Comparison of ENCODE assay signal across 20 cellular contexts in genomic region chr3:57764794-57765193, GRCh38.
"Had no signal": no experiment of that assay in that cellular context is flagged by ENCODE, and none has a peak within 500 bp of the region (broad histone marks: within the 10 kb centered on the region; RNA-seq: fewer than 3 reads in every experiment).

No MANE protein-coding gene starts in this region.

- DNase-seq: activated CD4-positive, alpha-beta T cell treated with anti-CD3 and anti-CD28 coated beads, Interleukin-2, amount 10 ng/mL, durations not matched to agents 24 days and 14 days; activated CD4-positive, CD25-positive, alpha-beta regulatory T cell; activated CD8-positive, alpha-beta T cell treated with anti-CD3 and anti-CD28 coated beads, Interleukin-2, amount 10 ng/mL, durations not matched to agents 7 days and 5 days; activated effector memory CD4-positive, alpha-beta T cell treated with Interleukin-2 at 50 U/mL for 16 hours; activated naive CD4-positive, alpha-beta T cell treated with anti-CD3 and anti-CD28 coated beads, Interleukin-2, amount 10 ng/mL, durations not matched to agents 7 days and 5 days; activated T-cell treated with anti-CD3 and anti-CD28 coated beads, Interleukin-2, amount 50 U/mL, for 24 hours; foreskin keratinocyte; heart left ventricle; immature natural killer cell; mesenchymal stem cell; occipital lobe; retina; stimulated activated CD8-positive, alpha-beta memory T cell treated with anti-CD3 and anti-CD28 coated beads, Interleukin-4, amount 100 ng/mL, for 48 hours; stimulated activated naive CD4-positive, alpha-beta T cell treated with Interleukin-2 at 50 U/mL for 16 hours; thyroid gland had no signal

- ATAC-seq: activated CD8-positive, alpha-beta T cell treated with anti-CD3 and anti-CD28 coated beads, Interleukin-2, amount 10 ng/mL, durations not matched to agents 7 days and 5 days; foreskin keratinocyte; heart left ventricle had no signal

- H3K27ac Mint-ChIP-seq: activated CD4-positive, alpha-beta T cell treated with anti-CD3 and anti-CD28 coated beads, Interleukin-2, amount 10 ng/mL, durations not matched to agents 24 days and 14 days; activated CD8-positive, alpha-beta T cell treated with anti-CD3 and anti-CD28 coated beads, Interleukin-2, amount 10 ng/mL, durations not matched to agents 7 days and 5 days; activated naive CD4-positive, alpha-beta T cell treated with anti-CD3 and anti-CD28 coated beads, Interleukin-2, amount 10 ng/mL, durations not matched to agents 7 days and 5 days; activated T-cell treated with anti-CD3 and anti-CD28 coated beads, Interleukin-2, amount 50 U/mL, for 24 hours; nephron; T-helper 2 cell treated with Interferon-gamma antibody and Interleukin-4, amounts not matched to agents 5 μg/mL and 100 μg/mL, for 36 hours had no signal

- H3K27me3 ChIP-seq: ascending aorta, foreskin keratinocyte, heart left ventricle, thyroid gland had no signal

- H3K9me3 ChIP-seq: ascending aorta, heart left ventricle, thyroid gland had no signal

- H3K27ac ChIP-seq: ascending aorta, coronary artery, foreskin keratinocyte, heart left ventricle, thyroid gland had no signal

- H3K4me3 ChIP-seq: ascending aorta, coronary artery, heart left ventricle, thyroid gland had no signal

- H3K9me3 Mint-ChIP-seq: activated naive CD4-positive, alpha-beta T cell treated with anti-CD3 and anti-CD28 coated beads, Interleukin-2, amount 10 ng/mL, durations not matched to agents 7 days and 5 days; activated T-cell treated with anti-CD3 and anti-CD28 coated beads, Interleukin-2, amount 50 U/mL, for 24 hours; central memory CD8-positive, alpha-beta T cell; immature natural killer cell; nephron; T-helper 2 cell treated with Interferon-gamma antibody and Interleukin-4, amounts not matched to agents 5 μg/mL and 100 μg/mL, for 36 hours had no signal

- H3K4me3 Mint-ChIP-seq: activated CD4-positive, alpha-beta T cell treated with anti-CD3 and anti-CD28 coated beads, Interleukin-2, amount 10 ng/mL, durations not matched to agents 24 days and 14 days; activated CD8-positive, alpha-beta T cell treated with anti-CD3 and anti-CD28 coated beads, Interleukin-2, amount 10 ng/mL, durations not matched to agents 7 days and 5 days; activated naive CD4-positive, alpha-beta T cell treated with anti-CD3 and anti-CD28 coated beads, Interleukin-2, amount 10 ng/mL, durations not matched to agents 7 days and 5 days; activated T-cell treated with anti-CD3 and anti-CD28 coated beads, Interleukin-2, amount 50 U/mL, for 24 hours; central memory CD8-positive, alpha-beta T cell; nephron; T-helper 2 cell treated with Interferon-gamma antibody and Interleukin-4, amounts not matched to agents 5 μg/mL and 100 μg/mL, for 36 hours had no signal

- H3K27me3 Mint-ChIP-seq: activated CD4-positive, alpha-beta T cell treated with anti-CD3 and anti-CD28 coated beads, Interleukin-2, amount 10 ng/mL, durations not matched to agents 24 days and 14 days; activated naive CD4-positive, alpha-beta T cell treated with anti-CD3 and anti-CD28 coated beads, Interleukin-2, amount 10 ng/mL, durations not matched to agents 7 days and 5 days; activated T-cell treated with anti-CD3 and anti-CD28 coated beads, Interleukin-2, amount 50 U/mL, for 24 hours; central memory CD8-positive, alpha-beta T cell had no signal

- H3K36me3 ChIP-seq: thyroid gland had no signal
